28 cellular contexts compared by ENCODE assay signal in genomic region chr14:26963696-26964095, GRCh38.
DNase-seq lines count a peak whose midpoint lies in the region; ATAC-seq, FAIRE-seq and TF ChIP-seq lines count a peak whose summit lies in the region.
"Had no signal": no experiment of that assay in that cellular context is flagged by ENCODE, and none has a peak within 500 bp of the region (broad histone marks: within the 10 kb centered on the region; RNA-seq: fewer than 3 reads in every experiment).

No MANE protein-coding gene starts in this region.

- H3K36me3 Mint-ChIP-seq in astrocyte (ENCODE audit: low read depth, unreplicated experiment): no peaks in the 10 kb centered on the region
- H3K36me3 Mint-ChIP-seq: stimulated activated naive B cell treated with anti-CD40 and anti-IgM and Interleukin-4, amounts not matched to agents 10 μg/mL and 1 μg/mL and 100 μg/mL, for 72 hours had no signal

- CTCF ChIA-PET in HepG2 (lab: Yijun Ruan, JAX; ENCODE audit: low intra/inter-chr PET ratio, low total read pairs): no interaction called here

- H3K27me3 Mint-ChIP-seq in astrocyte (ENCODE audit: low read depth, unreplicated experiment): no peaks in the 10 kb centered on the region
- H3K27me3 Mint-ChIP-seq: activated B cell treated with CpG ODN at 0.5 μM for 24 hours; activated CD4-positive, alpha-beta memory T cell treated with anti-CD3 and anti-CD28 coated beads, Interleukin-2, amount 10 ng/mL, durations not matched to agents 7 days and 5 days; B cell; stimulated activated naive B cell treated with anti-CD40 and anti-IgM and Interleukin-4, amounts not matched to agents 10 μg/mL and 1 μg/mL and 100 μg/mL, for 72 hours had no signal

- DNase-seq in NCI-H510A (lab: John Stamatoyannopoulos, UW): peak; percentile 11
- no peak for DNase-seq in NCI-H510A treated with DMSO at 0.1 percent for 48 hours (lab: John Stamatoyannopoulos, UW)
- DNase-seq in astrocyte (ENCODE audit: low read depth): peak; percentile 47
- DNase-seq in islet precursor cell: peak; percentile 65
- peak in 1 of 2 donors; percentile 65 for DNase-seq in suprapubic skin (ENCODE audit: low spot score in 2 of 2)
- no peak for DNase-seq in HepG2 (ENCODE audit: low spot score)
- DNase-seq in mesenteric fat pad (ENCODE audit: low spot score): no peak
- DNase-seq: activated B cell treated with CpG ODN at 0.5 μM for 24 hours; activated CD4-positive, alpha-beta memory T cell treated with anti-CD3 and anti-CD28 coated beads, Interleukin-2, amount 10 ng/mL, durations not matched to agents 7 days and 5 days; activated gamma-delta T cell treated with Interleukin-2 at 50 U/mL for 16 hours; colonic mucosa; left lung; NCI-H1048; NCI-H187 treated with DMSO at 0.1 percent for 48 hours; NCI-H446 treated with DMSO at 0.1 percent for 48 hours; nephron progenitor cell; Peyer's patch; SK-N-SH; small intestine; stimulated activated CD4-positive, alpha-beta T cell treated with anti-CD3 and anti-CD28 coated beads, Interleukin-2, amount 100 ng/mL, for 48 hours; stimulated activated naive B cell treated with anti-CD40 and anti-IgM and Interleukin-4, amounts not matched to agents 10 μg/mL and 1 μg/mL and 100 μg/mL, for 72 hours had no signal

- TF ChIP-seq EP300 in suprapubic skin (IDR thresholded peaks at IDR 0.05): no peak
- no peak for TF ChIP-seq EP300 in HepG2 (IDR thresholded peaks at IDR 0.05; ENCODE audit: low read depth in 2 of 2, low read length in 2 of 2)
- TF ChIP-seq EP300 in HepG2 (CRISPR knock-in tag; IDR thresholded peaks at IDR 0.05; ENCODE audit: borderline replicate concordance): no peak

- H3K4me3 ChIP-seq in astrocyte (ENCODE audit: insufficient read depth, low read depth, low read length) (no peak overlapping the region), suprapubic skin (no peak overlapping the region), HepG2 (replicated peaks in 1 of 3; ENCODE audit: insufficient read depth in 1 of 3, low read depth in 2 of 3, low read length in 3 of 3) (no peak overlapping the region)
- H3K4me3 ChIP-seq: adrenal gland, breast epithelium, colonic mucosa, GM12878, left lung, Peyer's patch, thoracic aorta had no signal

- H3K27ac Mint-ChIP-seq in astrocyte (ENCODE audit: unreplicated experiment): no peak overlapping the region
- H3K27ac Mint-ChIP-seq: activated B cell treated with CpG ODN at 0.5 μM for 24 hours; activated CD4-positive, alpha-beta memory T cell treated with anti-CD3 and anti-CD28 coated beads, Interleukin-2, amount 10 ng/mL, durations not matched to agents 7 days and 5 days; B cell; nephron progenitor cell; stimulated activated naive B cell treated with anti-CD40 and anti-IgM and Interleukin-4, amounts not matched to agents 10 μg/mL and 1 μg/mL and 100 μg/mL, for 72 hours had no signal

- H3K4me3 Mint-ChIP-seq in astrocyte (ENCODE audit: unreplicated experiment): no peak overlapping the region
- H3K4me3 Mint-ChIP-seq: activated B cell treated with CpG ODN at 0.5 μM for 24 hours; activated CD4-positive, alpha-beta memory T cell treated with anti-CD3 and anti-CD28 coated beads, Interleukin-2, amount 10 ng/mL, durations not matched to agents 7 days and 5 days; B cell; nephron progenitor cell; stimulated activated naive B cell treated with anti-CD40 and anti-IgM and Interleukin-4, amounts not matched to agents 10 μg/mL and 1 μg/mL and 100 μg/mL, for 72 hours had no signal

- in situ Hi-C loops in HepG2 (cut with HindIII; ENCODE audit: extremely low pct_ligation_motif_present, low pct_unique_long_range_greater_than_20kb): no loop called here

- FAIRE-seq in astrocyte (lab: Jason Lieb, UNC) (no peak), HepG2 (lab: Jason Lieb, UNC) (no peak)
- FAIRE-seq: GM12878, small intestine had no signal

- H3K9ac ChIP-seq in astrocyte (ENCODE audit: low read length): no peak overlapping the region
- no peak overlapping the region for H3K9ac ChIP-seq in HepG2 (ENCODE audit: insufficient read depth, low read depth, low read length)
- H3K9ac ChIP-seq: SK-N-SH had no signal

- H4K20me1 ChIP-seq in astrocyte (ENCODE audit: insufficient read depth, low read length): no peaks in the 10 kb centered on the region
- H4K20me1 ChIP-seq in HepG2 (ENCODE audit: insufficient read depth, low read length): no peaks in the 10 kb centered on the region

- no TSS peak for BruUV-seq in HepG2 (replicated peaks; lab: Mats Ljungman, UMichigan)

- H3K27ac ChIP-seq in astrocyte (ENCODE audit: low read depth, low read length) (no peak overlapping the region), suprapubic skin (peak overlapping the region; percentile 70), HepG2 (ENCODE audit: extremely low read length, insufficient read depth, low read length) (no peak overlapping the region)
- H3K27ac ChIP-seq: 22Rv1, adrenal gland, colonic mucosa, left lung, Peyer's patch, thoracic aorta had no signal

- ATAC-seq in HepG2: no peak
- ATAC-seq in GM18909 (IDR thresholded peaks at IDR 0.05; ENCODE audit: poor library complexity, unreplicated experiment): no peak
- ATAC-seq: GM12878; left lung; stimulated activated naive B cell treated with anti-CD40 and anti-IgM and Interleukin-4, amounts not matched to agents 10 μg/mL and 1 μg/mL and 100 μg/mL, for 72 hours had no signal

- no peaks in the 10 kb centered on the region for H3K9me3 Mint-ChIP-seq in astrocyte (ENCODE audit: unreplicated experiment)
- H3K9me3 Mint-ChIP-seq: nephron progenitor cell had no signal

- no peak for TF ChIP-seq RAD21 in HepG2 (CRISPR knock-in tag; IDR thresholded peaks at IDR 0.05)

- 32% methylated on average over 4 of the region's 4 CpGs for WGBS in suprapubic skin
- 9% methylated on average over 4 of the region's 4 CpGs for WGBS in HepG2 (ENCODE audit: low lambda C conversion rate)

- H3K4me1 ChIP-seq in astrocyte (ENCODE audit: insufficient read depth, low read length) (no peaks in the 10 kb centered on the region), suprapubic skin (no peaks in the 10 kb centered on the region), HepG2 (ENCODE audit: insufficient read depth, low read length) (no peaks in the 10 kb centered on the region)
- H3K4me1 ChIP-seq: adrenal gland, breast epithelium, colonic mucosa, left lung, Peyer's patch had no signal

- no peak overlapping the region for H2AFZ ChIP-seq in astrocyte (ENCODE audit: low read depth, low read length)
- no peak overlapping the region for H2AFZ ChIP-seq in HepG2 (ENCODE audit: low read length)

- H3K27me3 ChIP-seq in astrocyte (ENCODE audit: insufficient read depth, low read length): no peaks in the 10 kb centered on the region
- H3K27me3 ChIP-seq in suprapubic skin: no peaks in the 10 kb centered on the region
- no peaks in the 10 kb centered on the region for H3K27me3 ChIP-seq in HepG2 (ENCODE audit: control insufficient read depth in 1 of 2, insufficient read depth in 2 of 2, low read length in 2 of 2)
- H3K27me3 ChIP-seq: adrenal gland, breast epithelium, colonic mucosa, left lung, Peyer's patch had no signal

- no peaks in the 10 kb centered on the region for H3K4me1 Mint-ChIP-seq in astrocyte (ENCODE audit: low read depth, unreplicated experiment)
- H3K4me1 Mint-ChIP-seq: activated B cell treated with CpG ODN at 0.5 μM for 24 hours; activated CD4-positive, alpha-beta memory T cell treated with anti-CD3 and anti-CD28 coated beads, Interleukin-2, amount 10 ng/mL, durations not matched to agents 7 days and 5 days; B cell; stimulated activated naive B cell treated with anti-CD40 and anti-IgM and Interleukin-4, amounts not matched to agents 10 μg/mL and 1 μg/mL and 100 μg/mL, for 72 hours had no signal

- H3K36me3 ChIP-seq in astrocyte (ENCODE audit: insufficient read depth, low read length): no peaks in the 10 kb centered on the region
- H3K36me3 ChIP-seq in suprapubic skin: no peaks in the 10 kb centered on the region
- no peaks in the 10 kb centered on the region for H3K36me3 ChIP-seq in HepG2 (replicated peaks in 1 of 2; ENCODE audit: control insufficient read depth in 1 of 2, insufficient read depth in 2 of 2, low read length in 2 of 2)
- H3K36me3 ChIP-seq: adrenal gland, breast epithelium, colonic mucosa, left lung, Peyer's patch, thoracic aorta had no signal

- POLR2A ChIA-PET in HepG2 (lab: Yijun Ruan, JAX): no interaction called here

- intact Hi-C loops in HepG2 (cut with micrococcal nuclease; ENCODE audit: unreplicated experiment): no loop called here

- TF ChIP-seq CTCF in astrocyte (IDR thresholded peaks at IDR 0.05; ENCODE audit: insufficient read depth, low read depth, low read length): no peak
- TF ChIP-seq CTCF in suprapubic skin (IDR thresholded peaks at IDR 0.05): no peak
- no peak for TF ChIP-seq CTCF in HepG2 (CRISPR knock-in tag; IDR thresholded peaks at IDR 0.05)

- H3K79me2 ChIP-seq in astrocyte (ENCODE audit: insufficient read depth, low read length) (no peaks in the 10 kb centered on the region), HepG2 (ENCODE audit: insufficient read depth, low read length) (no peaks in the 10 kb centered on the region)

- no peak for TF ChIP-seq POLR2A in suprapubic skin (IDR thresholded peaks at IDR 0.05)
- no peak for TF ChIP-seq POLR2A in HepG2 (IDR thresholded peaks at IDR 0.05; ENCODE audit: insufficient read depth in 1 of 2, low read depth in 2 of 2, low read length in 2 of 2)

- H3K9me3 ChIP-seq in astrocyte (ENCODE audit: insufficient read depth, low read depth, low read length) (no peaks in the 10 kb centered on the region), suprapubic skin (no peaks in the 10 kb centered on the region), HepG2 (ENCODE audit: low read length) (peaks cover 79% of the 10 kb centered on the region)
- H3K9me3 ChIP-seq: adrenal gland, breast epithelium, colonic mucosa, left lung, Peyer's patch, SK-N-SH, thoracic aorta had no signal

- H3K4me2 ChIP-seq in astrocyte (ENCODE audit: low read length): no peak overlapping the region
- no peak overlapping the region for H3K4me2 ChIP-seq in HepG2 (ENCODE audit: low read depth, low read length)
- H3K4me2 ChIP-seq: SK-N-SH had no signal

TF ChIP-seq in HepG2, 621 proteins besides CTCF, POLR2A, EP300 and RAD21 (continues in another document):
- TF ChIP-seq XBP1 (CRISPR knock-in tag; IDR thresholded peaks at IDR 0.05): no peak
- no peak for TF ChIP-seq YEATS4 (CRISPR knock-in tag; IDR thresholded peaks at IDR 0.05; ENCODE audit: borderline replicate concordance)
- TF ChIP-seq ZNF569 (CRISPR knock-in tag; IDR thresholded peaks at IDR 0.05; ENCODE audit: borderline replicate concordance): no peak
- no peak for TF ChIP-seq NR1H2 (CRISPR knock-in tag; IDR thresholded peaks at IDR 0.05; ENCODE audit: borderline replicate concordance, low read depth)
- TF ChIP-seq ZNF256 (CRISPR knock-in tag; conservative IDR thresholded peaks at IDR 0.05): no peak
- no peak for TF ChIP-seq GATA4 (IDR thresholded peaks at IDR 0.05; ENCODE audit: borderline replicate concordance, low read depth)
- TF ChIP-seq ZFP36L1 (CRISPR knock-in tag; IDR thresholded peaks at IDR 0.05): no peak

Comparison
In these comparisons a context has a peak if more than half of its experiments do, and no peak if none do; other contexts are left out.
1. DNase-seq: peak in NCI-H510A (single experiment), astrocyte (single experiment) and islet precursor cell (single experiment); none in NCI-H510A treated with DMSO at 0.1 percent for 48 hours (single experiment), HepG2 (single experiment) and mesenteric fat pad (single experiment).